Comparison of ENCODE assay signal across 8 cellular contexts in the genomic region with DNA sequence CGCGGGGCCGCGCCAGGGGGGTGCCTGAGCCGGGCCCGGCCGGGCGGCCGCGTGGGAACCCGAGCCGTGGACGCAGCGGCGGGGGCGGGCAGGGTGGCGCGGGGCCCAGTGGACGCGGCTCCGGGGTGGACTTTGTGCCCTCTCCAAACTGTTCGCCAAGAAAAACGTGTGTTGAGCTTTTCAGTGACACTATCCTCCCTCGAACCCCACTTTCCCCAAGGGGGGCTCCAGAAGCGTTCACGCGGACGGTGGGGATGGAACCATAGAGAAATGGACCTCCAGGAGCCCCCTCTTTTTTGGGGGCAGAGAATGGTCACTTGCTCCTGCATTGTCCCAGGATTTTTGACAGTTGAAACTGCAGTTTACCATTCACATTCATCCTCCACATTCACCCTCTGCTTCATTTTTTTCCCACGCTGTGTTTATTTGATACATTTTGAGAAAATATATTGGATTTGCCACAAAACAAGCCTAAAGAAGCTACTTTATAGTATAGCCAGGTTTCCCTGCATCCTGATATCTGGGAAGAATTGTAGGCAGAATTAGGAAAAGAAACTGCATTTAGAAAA. TPM values are rescaled to one million over a fixed set of nuclear protein-coding genes. Genes with fewer than 3 reads are reported as not detected.
DNase-seq lines count a peak whose midpoint lies in the region; ATAC-seq and TF ChIP-seq lines count a peak whose summit lies in the region.

No MANE protein-coding gene starts in this region.

- H3K9ac ChIP-seq in HUES64 (ENCODE audit: low read depth, low read length), result peak overlapping the region; percentile 87
- H3K9ac ChIP-seq in mammary epithelial cell (ENCODE audit: insufficient read depth, low read length), result peak overlapping the region; percentile 99
- H3K9ac ChIP-seq in mucosa of stomach (ENCODE audit: low read length), result peak overlapping the region; percentile 83

- H3K4me1 ChIP-seq in HUES64 (ENCODE audit: insufficient read depth, low read length) (peaks cover 26% of the 10 kb centered on the region), mammary epithelial cell (ENCODE audit: insufficient read depth, low read length) (peaks cover 17% of the 10 kb centered on the region), mucosa of stomach (ENCODE audit: control insufficient read depth, insufficient read depth, low read length) (peaks cover 15% of the 10 kb centered on the region)

- CTCF ChIA-PET in AG04450 (lab: Charles Lee) (interaction anchor here (0.5 to 2.0 kb wide), 3 partner anchors 263 to 312 kb away, joined by 3 to 8 read pairs (median 4); a partner anchor contains a TSS), mammary epithelial cell (lab: Charles Lee; ENCODE audit: low non-redundant PET) (interaction anchor here (0.6 to 0.7 kb wide), 2 partner anchors 202 to 354 kb away, joined by 4 to 27 read pairs; no protein-coding TSS in a partner anchor)

- peak overlapping the region; percentile 99 for H3K4me2 ChIP-seq in mammary epithelial cell (ENCODE audit: insufficient read depth, low read depth, low read length)

- no peaks in the 10 kb centered on the region for H4K20me1 ChIP-seq in mammary epithelial cell (ENCODE audit: insufficient read depth, low read length)

- intact Hi-C loops in mammary epithelial cell (cut with micrococcal nuclease), result loop anchor here (2.0 kb wide), 1 partner anchor 88 kb away; no protein-coding TSS in a partner anchor

- in situ Hi-C loops in mammary epithelial cell (cut with MboI; ENCODE audit: low sequenced_read_pairs in 2 of 2), result loop anchor here in 1 of 2 donors (25.0 kb wide), 1 partner anchor 247 kb away; no protein-coding TSS in a partner anchor

- no peaks in the 10 kb centered on the region for H3K36me3 ChIP-seq in HUES64 (ENCODE audit: insufficient read depth, low read length)
- no peaks in the 10 kb centered on the region for H3K36me3 ChIP-seq in mammary epithelial cell (ENCODE audit: insufficient read depth, low read length)
- H3K36me3 ChIP-seq in mucosa of stomach (ENCODE audit: control insufficient read depth, insufficient read depth, low read length), result no peaks in the 10 kb centered on the region

- no peak for ATAC-seq in HG03045 (IDR thresholded peaks at IDR 0.05; ENCODE audit: unreplicated experiment)

- dilution Hi-C loops in mammary epithelial cell (cut with HindIII; ENCODE audit: low sequenced_read_pairs), result no loop called here

- H3K4me3 ChIP-seq in AG04450 (ENCODE audit: low read depth, low read length), result peak overlapping the region; percentile 72
- peak overlapping the region; percentile 84 for H3K4me3 ChIP-seq in HUES64 (ENCODE audit: low read length)
- peak overlapping the region; percentile 57 to 95 (median 58) for H3K4me3 ChIP-seq in mammary epithelial cell (replicated peaks in 1 of 3; ENCODE audit: insufficient read depth in 1 of 3, low read depth in 2 of 3, low read length in 3 of 3)
- no peak overlapping the region for H3K4me3 ChIP-seq in mucosa of stomach (ENCODE audit: low read length)

- no peaks in the 10 kb centered on the region for H3K27me3 ChIP-seq in AG04450 (ENCODE audit: control insufficient read depth, insufficient read depth, low read length)
- no peaks in the 10 kb centered on the region for H3K27me3 ChIP-seq in HUES64 (ENCODE audit: insufficient read depth, low read length)
- H3K27me3 ChIP-seq in mammary epithelial cell (ENCODE audit: insufficient read depth, low read length), result no peaks in the 10 kb centered on the region
- H3K27me3 ChIP-seq in mucosa of stomach (ENCODE audit: control insufficient read depth, insufficient read depth, low read length), result no peaks in the 10 kb centered on the region

- POLR2A ChIA-PET in AG04450 (lab: Yijun Ruan, JAX), result interaction anchor here (0.7 kb wide), 1 partner anchor 291 kb away, joined by 3 read pairs; no protein-coding TSS in a partner anchor

- TSS peak; percentile 32 for BruUV-seq in mammary epithelial cell (replicated peaks; lab: Mats Ljungman, UMichigan)

- peaks cover 36% of the 10 kb centered on the region for H3K79me2 ChIP-seq in mammary epithelial cell (ENCODE audit: insufficient read depth, low read length)

- under 1% methylated on average over 28 of the region's 29 CpGs for WGBS in HUES64
- WGBS in mammary epithelial cell (ENCODE audit: low coverage, missing lambda C conversion rate), result 0% methylated on average over 5 of the region's 29 CpGs

- TF ChIP-seq CTCF in AG04450 (IDR thresholded peaks at IDR 0.05; ENCODE audit: low read depth, low read length), result no peak
- TF ChIP-seq CTCF in mammary epithelial cell (conservative IDR thresholded peaks at IDR 0.05 in 1 of 2, IDR thresholded peaks at IDR 0.05 in 1 of 2; ENCODE audit: extremely low read depth in 1 of 2, insufficient read depth in 1 of 2, low read depth in 1 of 2, low read length in 2 of 2), result no peak

- peak overlapping the region; percentile 76 for H3K27ac ChIP-seq in AG04450 (ENCODE audit: low read depth, low read length)
- peak overlapping the region; percentile 40; the same call in 1 of the 2 replicates for H3K27ac ChIP-seq in HUES64 (ENCODE audit: low read depth, low read length)
- H3K27ac ChIP-seq in mammary epithelial cell (ENCODE audit: insufficient read depth, low read depth, low read length), result peak overlapping the region; percentile 97

- peak overlapping the region; percentile 91 for H2AFZ ChIP-seq in mammary epithelial cell (ENCODE audit: low read depth, low read length)

- peaks cover 3% of the 10 kb centered on the region; the same call in 1 of the 2 replicates for H3K9me3 ChIP-seq in AG04450 (ENCODE audit: control insufficient read depth, insufficient read depth, low read length)
- H3K9me3 ChIP-seq in HUES64 (ENCODE audit: insufficient read depth, low read depth, low read length), result 0 out of 2 replicates have a peak, but pooled peaks cover under 1% of the 10 kb centered on the region
- no peaks in the 10 kb centered on the region for H3K9me3 ChIP-seq in mammary epithelial cell (replicated peaks; ENCODE audit: insufficient read depth, low read length)
- no peaks in the 10 kb centered on the region for H3K9me3 ChIP-seq in mucosa of stomach (ENCODE audit: control insufficient read depth, low read length)

- DNase-seq in AG04450 (ENCODE audit: low read depth, low spot score) (no peak), mammary epithelial cell (no peak), NCI-H82 (lab: John Stamatoyannopoulos, UW) (no peak), GM03348 (ENCODE audit: low spot score) (no peak)
- no peak for DNase-seq in stimulated activated CD4-positive, alpha-beta T cell treated with anti-CD3 and anti-CD28 coated beads, Interleukin-15, amount 100 ng/mL, for 24 hours

RNA-seq across cellular contexts. Expression of a gene that starts 2.8 kb away (rescaled TPM):
- polyA plus RNA-seq in AG04450 (2011; rRNA removed) (13.9 and 15.9 TPM in 2 replicates), mammary epithelial cell (14.8 TPM)
- polyA minus RNA-seq in AG04450 (2011; rRNA and poly(A)+ RNA removed), result 41.5 and 42.3 TPM in 2 replicates
- 8.9 TPM for polyA plus RNA-seq in HUES64 (2013, experiment 1 of 2)
- 11.3 TPM for polyA plus RNA-seq in HUES64 (2013, experiment 2 of 2)
- total RNA-seq in mammary epithelial cell, result 10 to 100 TPM; 28.5 to 34.8 TPM
- 31.6 TPM for polyA minus RNA-seq in mammary epithelial cell

Comparison
In these comparisons a context has a peak if more than half of its experiments do, and no peak if none do; other contexts are left out.
1. H3K27ac ChIP-seq: peak in every context shown above with its lines; median percentile 97 in mammary epithelial cell; 76 in AG04450; 40 in HUES64.